In the genomic region with DNA sequence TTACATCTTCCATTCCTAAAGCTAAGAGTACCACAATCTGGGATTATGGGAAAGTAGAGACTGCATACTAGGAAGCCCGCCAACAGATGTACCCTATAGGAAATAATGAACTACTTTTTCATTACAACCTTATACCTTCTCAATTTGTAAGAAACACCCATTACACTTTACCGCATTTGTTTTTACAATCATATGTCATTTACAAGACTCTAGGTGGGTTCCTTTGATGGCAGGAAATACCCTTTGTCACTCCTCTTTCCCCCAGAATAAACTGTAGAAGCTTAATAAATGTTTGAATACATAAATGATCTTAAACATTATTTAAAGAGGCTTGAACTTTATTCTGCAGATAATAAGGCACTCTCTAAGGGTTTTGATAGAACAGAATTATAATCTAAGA, we compare ENCODE assay signal across 16 cellular contexts.
DNase-seq lines count a peak whose midpoint lies in the region; ATAC-seq and TF ChIP-seq lines count a peak whose summit lies in the region.
"Had no signal": no experiment of that assay in that cellular context is flagged by ENCODE, and none has a peak within 500 bp of the region (broad histone marks: within the 10 kb centered on the region; RNA-seq: fewer than 3 reads in every experiment).

No MANE protein-coding gene starts in this region.

- peaks cover 22 to 57% (median 35%) of the 10 kb centered on the region in 4 donors for H3K4me1 ChIP-seq in esophagus muscularis mucosa
- H3K4me1 ChIP-seq in skeletal muscle tissue (ENCODE audit: control insufficient read depth in 3 of 3, insufficient read depth in 3 of 3, low read length in 3 of 3), result no peaks in the 10 kb centered on the region
- H3K4me1 ChIP-seq in urinary bladder (ENCODE audit: insufficient read depth), result no peaks in the 10 kb centered on the region
- H3K4me1 ChIP-seq: Caco-2 had no signal

- H3K36me3 ChIP-seq in esophagus muscularis mucosa (no peaks in the 10 kb centered on the region), skeletal muscle tissue (ENCODE audit: control insufficient read depth in 3 of 3, insufficient read depth in 3 of 3, low read length in 3 of 3) (no peaks in the 10 kb centered on the region), urinary bladder (ENCODE audit: insufficient read depth) (no peaks in the 10 kb centered on the region)

- peaks cover 27% of the 10 kb centered on the region for H3K4me1 Mint-ChIP-seq in activated naive CD8-positive, alpha-beta T cell (ENCODE audit: low read depth)
- H3K4me1 Mint-ChIP-seq in activated naive CD8-positive, alpha-beta T cell treated with anti-CD3 and anti-CD28 coated beads for 36 hours, result peaks cover 14% of the 10 kb centered on the region

- H3K27me3 ChIP-seq in esophagus muscularis mucosa (no peaks in the 10 kb centered on the region), skeletal muscle tissue (ENCODE audit: control insufficient read depth in 3 of 3, insufficient read depth in 3 of 3, low read length in 3 of 3) (no peaks in the 10 kb centered on the region)

- H3K36me3 Mint-ChIP-seq in activated naive CD8-positive, alpha-beta T cell, result peaks cover 13% of the 10 kb centered on the region
- peaks cover 13% of the 10 kb centered on the region for H3K36me3 Mint-ChIP-seq in activated naive CD8-positive, alpha-beta T cell treated with anti-CD3 and anti-CD28 coated beads for 36 hours

- no peak for DNase-seq in activated naive CD8-positive, alpha-beta T cell treated with anti-CD3 and anti-CD28 coated beads for 36 hours
- DNase-seq in esophagus muscularis mucosa (ENCODE audit: extremely low spot score), result no peak
- no peak for DNase-seq in stimulated activated CD4-positive, alpha-beta T cell treated with anti-CD3 and anti-CD28 coated beads, Interleukin-15, amount 100 ng/mL, for 24 hours
- DNase-seq in AG08395 (ENCODE audit: low spot score), result no peak
- DNase-seq: 8988T, Caco-2, DMS53, Kasumi-1, NCI-H1417 treated with DMSO at 0.1 percent for 48 hours, NCI-H2029 treated with DMSO at 0.1 percent for 48 hours, NCI-H524 had no signal

- no peak for TF ChIP-seq CTCF in esophagus muscularis mucosa (IDR thresholded peaks at IDR 0.05)

- no peak overlapping the region for H3K4me3 ChIP-seq in esophagus muscularis mucosa
- no peak overlapping the region for H3K4me3 ChIP-seq in skeletal muscle tissue (ENCODE audit: low read length in 3 of 3)
- H3K4me3 ChIP-seq in urinary bladder (ENCODE audit: low read depth, low read length), result no peak overlapping the region

- H3K4me3 Mint-ChIP-seq in activated naive CD8-positive, alpha-beta T cell, result peak overlapping the region; percentile 13
- no peak overlapping the region for H3K4me3 Mint-ChIP-seq in activated naive CD8-positive, alpha-beta T cell treated with anti-CD3 and anti-CD28 coated beads for 36 hours
- H3K4me3 Mint-ChIP-seq: CD14-positive monocyte had no signal

- H3K27me3 Mint-ChIP-seq in activated naive CD8-positive, alpha-beta T cell, result no peaks in the 10 kb centered on the region
- no peaks in the 10 kb centered on the region for H3K27me3 Mint-ChIP-seq in activated naive CD8-positive, alpha-beta T cell treated with anti-CD3 and anti-CD28 coated beads for 36 hours

- H3K9me3 Mint-ChIP-seq in activated naive CD8-positive, alpha-beta T cell (ENCODE audit: low read depth), result peaks cover 17% of the 10 kb centered on the region
- H3K9me3 Mint-ChIP-seq in activated naive CD8-positive, alpha-beta T cell treated with anti-CD3 and anti-CD28 coated beads for 36 hours, result peaks cover 29% of the 10 kb centered on the region

- peak overlapping the region; percentile 53 to 79 (median 66) for H3K27ac ChIP-seq in esophagus muscularis mucosa (replicated peaks in 1 of 4)
- peak overlapping the region; percentile 52 for H3K27ac ChIP-seq in skeletal muscle tissue (ENCODE audit: low read depth, low read length)
- peak overlapping the region; percentile 59 for H3K27ac ChIP-seq in urinary bladder (ENCODE audit: low read depth)

- TF ChIP-seq EP300 in esophagus muscularis mucosa (IDR thresholded peaks at IDR 0.05), result no peak

- H3K9me3 ChIP-seq in esophagus muscularis mucosa (peaks cover 0 to 14% (median 0%) of the 10 kb centered on the region in 4 donors), skeletal muscle tissue (ENCODE audit: control insufficient read depth in 3 of 3, low read length in 3 of 3) (peaks cover 0 to 5% (median 0%) of the 10 kb centered on the region in 3 donors)

- no peak for ATAC-seq in GM19467 (IDR thresholded peaks at IDR 0.05; ENCODE audit: unreplicated experiment)

- intact Hi-C loops in esophagus muscularis mucosa (cut with DNase I), result loop anchor here (10.0 kb wide), 1 partner anchor 239 kb away; no protein-coding TSS in a partner anchor

- 96% methylated on average over 2 of the region's 2 CpGs for WGBS in esophagus muscularis mucosa
- 90% methylated on average over 2 of the region's 2 CpGs for WGBS in urinary bladder

- H3K27ac Mint-ChIP-seq in activated naive CD8-positive, alpha-beta T cell, result peak overlapping the region; percentile 25
- H3K27ac Mint-ChIP-seq in activated naive CD8-positive, alpha-beta T cell treated with anti-CD3 and anti-CD28 coated beads for 36 hours, result no peak overlapping the region
- H3K27ac Mint-ChIP-seq: CD14-positive monocyte had no signal

- H3K9ac ChIP-seq in skeletal muscle tissue (ENCODE audit: low read depth in 1 of 3, low read length in 3 of 3), result no peak overlapping the region

- TF ChIP-seq POLR2A in esophagus muscularis mucosa (IDR thresholded peaks at IDR 0.05; ENCODE audit: low read depth), result no peak
